ENCODE assay signal across 19 cellular contexts in the genomic region with DNA sequence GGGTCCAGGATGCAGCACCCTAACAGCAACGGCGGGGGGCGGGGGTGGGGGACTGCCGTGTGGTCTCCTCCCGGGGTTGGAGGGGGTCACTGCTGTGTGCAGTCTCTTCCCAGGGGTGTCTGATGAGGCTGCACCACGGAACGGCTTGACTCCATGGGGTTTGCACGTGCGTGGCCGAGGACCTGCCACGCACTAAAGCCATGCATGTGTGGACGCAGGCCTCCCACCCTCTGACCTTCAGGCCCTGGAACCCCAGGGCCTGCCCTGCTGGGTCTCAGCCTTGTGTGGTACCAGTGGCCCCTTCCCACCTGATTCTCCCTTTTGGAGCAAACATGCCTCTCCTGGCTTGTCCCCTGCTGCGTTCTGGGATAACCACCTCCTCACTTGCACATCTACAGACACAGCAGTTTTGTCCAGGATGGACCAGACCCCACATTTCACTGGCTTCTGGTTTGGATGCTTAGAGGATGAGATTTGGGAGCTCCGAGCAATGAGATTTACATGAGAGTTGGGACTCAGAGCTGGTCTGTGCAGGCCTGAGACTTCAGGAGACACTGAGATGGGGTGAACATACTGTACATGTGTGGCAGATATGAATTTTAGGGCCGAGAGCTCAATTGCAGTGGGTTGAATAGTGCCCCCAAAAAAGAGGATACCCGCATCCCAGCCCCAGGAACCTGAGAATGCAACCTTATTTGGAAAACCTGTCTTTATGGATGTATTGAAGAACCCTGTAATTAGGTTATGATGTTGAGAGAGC. TPM values are rescaled to one million over a fixed set of nuclear protein-coding genes. Genes with fewer than 3 reads are reported as not detected.
"Had no signal": no experiment of that assay in that cellular context is flagged by ENCODE, and none has a peak within 500 bp of the region (broad histone marks: within the 10 kb centered on the region; RNA-seq: fewer than 3 reads in every experiment).

No MANE protein-coding gene starts in this region.

- DNase-seq: activated CD4-positive, alpha-beta T cell treated with anti-CD3 and anti-CD28 coated beads, Interleukin-2, amount 50 U/mL, for 1 hour; activated gamma-delta T cell treated with Interleukin-2 at 50 U/mL for 16 hours; activated naive CD8-positive, alpha-beta T cell treated with anti-CD3 and anti-CD28 coated beads for 36 hours; activated T-cell treated with anti-CD3 and anti-CD28 coated beads for 4 hours; amniotic stem cell; body of pancreas; caudate nucleus; colonic mucosa; endodermal cell; foreskin melanocyte; hypothalamus; islet precursor cell; mammary epithelial cell; spleen; stimulated activated CD4-positive, alpha-beta T cell treated with anti-CD3 and anti-CD28 coated beads, Interleukin-4, amount 100 ng/mL, for 4 hours; stimulated activated naive B cell treated with anti-CD40 and anti-IgM and Interleukin-4, amounts not matched to agents 10 μg/mL and 1 μg/mL and 100 μg/mL, for 72 hours; T1000 had no signal

- H3K4me1 Mint-ChIP-seq: activated naive CD8-positive, alpha-beta T cell treated with anti-CD3 and anti-CD28 coated beads for 36 hours; endodermal cell; stimulated activated naive B cell treated with anti-CD40 and anti-IgM and Interleukin-4, amounts not matched to agents 10 μg/mL and 1 μg/mL and 100 μg/mL, for 72 hours had no signal

- H3K9me3 Mint-ChIP-seq: activated naive CD8-positive, alpha-beta T cell treated with anti-CD3 and anti-CD28 coated beads for 36 hours; activated T-helper 1 cell treated with anti-CD3 and anti-CD28 coated beads, Interleukin-12 subunit alpha, Interleukin-12 subunit beta, Interleukin-2, Interleukin-4 antibody, amounts not matched to agents 30 ng/mL and 10 ng/mL and 1 ng/mL, durations not matched to agents 14 hours and 24 hours and 36 hours; endodermal cell; stimulated activated naive B cell treated with anti-CD40 and anti-IgM and Interleukin-4, amounts not matched to agents 10 μg/mL and 1 μg/mL and 100 μg/mL, for 72 hours had no signal

- H3K27me3 Mint-ChIP-seq: activated naive CD8-positive, alpha-beta T cell treated with anti-CD3 and anti-CD28 coated beads for 36 hours; stimulated activated naive B cell treated with anti-CD40 and anti-IgM and Interleukin-4, amounts not matched to agents 10 μg/mL and 1 μg/mL and 100 μg/mL, for 72 hours had no signal

- H3K4me3 Mint-ChIP-seq: activated naive CD8-positive, alpha-beta T cell treated with anti-CD3 and anti-CD28 coated beads for 36 hours; activated T-helper 1 cell treated with anti-CD3 and anti-CD28 coated beads, Interleukin-12 subunit alpha, Interleukin-12 subunit beta, Interleukin-2, Interleukin-4 antibody, amounts not matched to agents 30 ng/mL and 10 ng/mL and 1 ng/mL, durations not matched to agents 14 hours and 24 hours and 36 hours; endodermal cell; stimulated activated naive B cell treated with anti-CD40 and anti-IgM and Interleukin-4, amounts not matched to agents 10 μg/mL and 1 μg/mL and 100 μg/mL, for 72 hours had no signal

- H3K36me3 Mint-ChIP-seq: activated naive CD8-positive, alpha-beta T cell treated with anti-CD3 and anti-CD28 coated beads for 36 hours had no signal

- H3K27ac Mint-ChIP-seq: activated naive CD8-positive, alpha-beta T cell treated with anti-CD3 and anti-CD28 coated beads for 36 hours; activated T-helper 1 cell treated with anti-CD3 and anti-CD28 coated beads, Interleukin-12 subunit alpha, Interleukin-12 subunit beta, Interleukin-2, Interleukin-4 antibody, amounts not matched to agents 30 ng/mL and 10 ng/mL and 1 ng/mL, durations not matched to agents 14 hours and 24 hours and 36 hours; endodermal cell; stimulated activated naive B cell treated with anti-CD40 and anti-IgM and Interleukin-4, amounts not matched to agents 10 μg/mL and 1 μg/mL and 100 μg/mL, for 72 hours had no signal

- ATAC-seq: body of pancreas; stimulated activated naive B cell treated with anti-CD40 and anti-IgM and Interleukin-4, amounts not matched to agents 10 μg/mL and 1 μg/mL and 100 μg/mL, for 72 hours had no signal

RNA-seq across cellular contexts. Expression of a gene that starts 57.5 kb away (rescaled TPM):
- total RNA-seq: epithelial cell of proximal tubule had no signal
